2 cellular contexts compared by ENCODE assay signal in genomic region chr19:17947815-17948473, GRCh38.
TF ChIP-seq lines count a peak whose summit lies in the region.

No MANE protein-coding gene starts in this region.

TF ChIP-seq in IMR-90, 13 proteins besides CTCF, POLR2A, EP300 and RAD21:
- TF ChIP-seq CHD1 (IDR thresholded peaks at IDR 0.05; ENCODE audit: low read depth, low read length) (no peak), MAZ (IDR thresholded peaks at IDR 0.05; ENCODE audit: borderline replicate concordance, low read depth, low read length) (peak; percentile 99), USF2 (IDR thresholded peaks at IDR 0.05; ENCODE audit: low read depth, low read length) (peak; percentile 30; the same call in 1 of the 2 replicates), MXI1 (IDR thresholded peaks at IDR 0.05; ENCODE audit: borderline replicate concordance, low read depth, low read length) (peak; percentile 55)

TF ChIP-seq in endothelial cell of umbilical vein, 7 proteins besides CTCF, POLR2A, EP300 and RAD21:
- peak; percentile 66 for TF ChIP-seq POLR2AphosphoS5 (IDR thresholded peaks at IDR 0.05; ENCODE audit: insufficient read depth, low read depth, low read length)
- no peak for TF ChIP-seq JUN (IDR thresholded peaks at IDR 0.05; ENCODE audit: borderline replicate concordance, insufficient read depth, insufficient read length, low read depth)
